Comparison of ENCODE assay signal across 13 cellular contexts in the genomic region with DNA sequence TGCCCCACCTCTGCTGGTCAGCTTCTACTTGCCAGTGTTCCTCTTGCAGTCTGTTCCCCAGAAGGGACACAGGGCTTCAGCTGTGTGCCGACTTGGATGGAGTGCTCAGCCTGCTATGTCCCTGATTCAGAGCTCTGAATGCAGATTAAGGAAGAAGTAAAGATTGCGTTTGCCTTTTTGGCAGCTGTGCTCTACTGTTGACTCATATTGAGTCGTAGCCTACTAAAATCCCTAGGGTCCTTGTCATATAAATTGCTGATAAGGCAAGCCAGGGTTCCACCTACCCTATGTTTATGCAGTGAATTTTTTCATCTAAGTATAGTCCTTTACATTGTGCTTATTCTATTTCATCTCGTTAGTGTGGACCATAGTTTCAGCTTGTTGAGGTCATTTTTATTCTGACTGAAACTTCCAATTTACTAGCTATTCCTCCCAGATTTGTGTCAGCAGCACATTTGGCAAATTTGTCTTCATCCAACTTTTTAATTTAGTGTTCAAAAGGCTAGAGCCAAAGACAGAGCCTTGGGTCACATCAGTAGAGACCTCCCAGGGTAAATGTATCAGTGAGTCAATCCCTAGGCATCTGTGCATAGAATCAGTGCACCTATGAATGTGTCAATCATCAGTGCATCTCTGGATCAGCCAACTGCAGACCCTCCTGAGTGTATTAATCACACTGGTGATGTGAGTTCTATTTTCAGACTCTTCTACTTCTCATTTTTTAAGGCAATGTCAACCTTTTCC. TPM values are rescaled to one million over a fixed set of nuclear protein-coding genes. Genes with fewer than 3 reads are reported as not detected.
DNase-seq lines count a peak whose midpoint lies in the region; ATAC-seq and TF ChIP-seq lines count a peak whose summit lies in the region.
"Had no signal": no experiment of that assay in that cellular context is flagged by ENCODE, and none has a peak within 500 bp of the region (broad histone marks: within the 10 kb centered on the region; RNA-seq: fewer than 3 reads in every experiment).

No MANE protein-coding gene starts in this region.

- intact Hi-C loops in heart left ventricle (cut with DNase I) (no loop called here), tibial artery (cut with DNase I; ENCODE audit: low total_unique reads) (no loop called here)

- peak; percentile 47; the same call in 2 of the 3 replicates for ATAC-seq in SK-N-SH treated with all-trans-retinoic acid at 6 μM for 48 hours
- peak; percentile 18 to 83 (median 70) for ATAC-seq in heart left ventricle
- no peak for ATAC-seq in HG02588 (IDR thresholded peaks at IDR 0.05; ENCODE audit: unreplicated experiment)
- ATAC-seq: A549; activated naive CD8-positive, alpha-beta T cell treated with anti-CD3 and anti-CD28 coated beads, Interleukin-2, amount 50 U/mL, for 24 hours; left colon had no signal

- TF ChIP-seq CTCF in heart left ventricle (IDR thresholded peaks at IDR 0.05) (no peak), tibial artery (IDR thresholded peaks at IDR 0.05) (no peak), suprapubic skin (IDR thresholded peaks at IDR 0.05) (no peak)

- peak overlapping the region; percentile 13 to 76 (median 56) for H3K27ac ChIP-seq in heart left ventricle
- peak overlapping the region; percentile 76 to 81 for H3K27ac ChIP-seq in tibial artery
- H3K27ac ChIP-seq in suprapubic skin: no peak overlapping the region
- H3K27ac ChIP-seq: A549 had no signal

- 17 to 24% (median 18%) methylated on average over 4 of the region's 4 CpGs for WGBS in heart left ventricle, 4 donors
- 44% methylated on average over 4 of the region's 4 CpGs for WGBS in suprapubic skin

- H3K4me3 ChIP-seq in heart left ventricle (no peak overlapping the region), tibial artery (no peak overlapping the region), suprapubic skin (no peak overlapping the region)
- H3K4me3 ChIP-seq: A549 had no signal

- H3K9me3 ChIP-seq in heart left ventricle (peaks cover 0 to 7% (median 0%) of the 10 kb centered on the region in 12 donors), tibial artery (no peaks in the 10 kb centered on the region), suprapubic skin (no peaks in the 10 kb centered on the region)

- H3K36me3 ChIP-seq in heart left ventricle (peaks cover 0 to 4% (median 0%) of the 10 kb centered on the region in 9 donors), tibial artery (no peaks in the 10 kb centered on the region), suprapubic skin (no peaks in the 10 kb centered on the region)

- no peak for TF ChIP-seq EP300 in suprapubic skin (IDR thresholded peaks at IDR 0.05)

- H3K4me1 ChIP-seq in heart left ventricle: peaks cover 4 to 72% (median 49%) of the 10 kb centered on the region in 12 donors
- H3K4me1 ChIP-seq in tibial artery: peaks cover 0 to 90% (median 51%) of the 10 kb centered on the region in 4 donors
- no peaks in the 10 kb centered on the region for H3K4me1 ChIP-seq in suprapubic skin
- H3K4me1 ChIP-seq: A549 had no signal

- DNase-seq in NCI-H1694 (lab: John Stamatoyannopoulos, UW): peak; percentile 21
- DNase-seq in NCI-H1694 treated with DMSO at 0.1 percent for 48 hours (lab: John Stamatoyannopoulos, UW): no peak
- peak in 3 of 5 donors; percentile 41 to 76 (median 65) for DNase-seq in heart left ventricle
- DNase-seq in tibial artery: peak; percentile 74 to 92
- DNase-seq in erythroblast (lab: John Stamatoyannopoulos, UW): no peak
- no peak for DNase-seq in suprapubic skin (ENCODE audit: low spot score in 2 of 2)
- DNase-seq: activated naive CD8-positive, alpha-beta T cell treated with anti-CD3 and anti-CD28 coated beads, Interleukin-2, amount 50 U/mL, for 24 hours; left colon; NCI-H1417 treated with DMSO at 0.1 percent for 48 hours; SIG-M5 had no signal

- TF ChIP-seq POLR2A in heart left ventricle (IDR thresholded peaks at IDR 0.05): no peak
- TF ChIP-seq POLR2A in erythroblast (IDR thresholded peaks at IDR 0.05; ENCODE audit: low read length): no peak
- TF ChIP-seq POLR2A in suprapubic skin (IDR thresholded peaks at IDR 0.05): no peak

- H3K27me3 ChIP-seq in heart left ventricle (no peaks in the 10 kb centered on the region), tibial artery (no peaks in the 10 kb centered on the region), suprapubic skin (no peaks in the 10 kb centered on the region)

TF ChIP-seq in SK-N-SH treated with all-trans-retinoic acid at 6 μM for 48 hours, 23 proteins besides CTCF, POLR2A, EP300 and RAD21:
- TF ChIP-seq SNAI2 (CRISPR knock-in tag; IDR thresholded peaks at IDR 0.05): no peak
- TF ChIP-seq ZNF565 (CRISPR knock-in tag; conservative IDR thresholded peaks at IDR 0.05; ENCODE audit: low read depth): no peak
- no peak for TF ChIP-seq CSDC2 (CRISPR knock-in tag; IDR thresholded peaks at IDR 0.05)
- no peak for TF ChIP-seq ZFP30 (CRISPR knock-in tag; IDR thresholded peaks at IDR 0.05)
- TF ChIP-seq ZC3H10 (CRISPR knock-in tag; IDR thresholded peaks at IDR 0.05): no peak
- TF ChIP-seq, protein P1, sequence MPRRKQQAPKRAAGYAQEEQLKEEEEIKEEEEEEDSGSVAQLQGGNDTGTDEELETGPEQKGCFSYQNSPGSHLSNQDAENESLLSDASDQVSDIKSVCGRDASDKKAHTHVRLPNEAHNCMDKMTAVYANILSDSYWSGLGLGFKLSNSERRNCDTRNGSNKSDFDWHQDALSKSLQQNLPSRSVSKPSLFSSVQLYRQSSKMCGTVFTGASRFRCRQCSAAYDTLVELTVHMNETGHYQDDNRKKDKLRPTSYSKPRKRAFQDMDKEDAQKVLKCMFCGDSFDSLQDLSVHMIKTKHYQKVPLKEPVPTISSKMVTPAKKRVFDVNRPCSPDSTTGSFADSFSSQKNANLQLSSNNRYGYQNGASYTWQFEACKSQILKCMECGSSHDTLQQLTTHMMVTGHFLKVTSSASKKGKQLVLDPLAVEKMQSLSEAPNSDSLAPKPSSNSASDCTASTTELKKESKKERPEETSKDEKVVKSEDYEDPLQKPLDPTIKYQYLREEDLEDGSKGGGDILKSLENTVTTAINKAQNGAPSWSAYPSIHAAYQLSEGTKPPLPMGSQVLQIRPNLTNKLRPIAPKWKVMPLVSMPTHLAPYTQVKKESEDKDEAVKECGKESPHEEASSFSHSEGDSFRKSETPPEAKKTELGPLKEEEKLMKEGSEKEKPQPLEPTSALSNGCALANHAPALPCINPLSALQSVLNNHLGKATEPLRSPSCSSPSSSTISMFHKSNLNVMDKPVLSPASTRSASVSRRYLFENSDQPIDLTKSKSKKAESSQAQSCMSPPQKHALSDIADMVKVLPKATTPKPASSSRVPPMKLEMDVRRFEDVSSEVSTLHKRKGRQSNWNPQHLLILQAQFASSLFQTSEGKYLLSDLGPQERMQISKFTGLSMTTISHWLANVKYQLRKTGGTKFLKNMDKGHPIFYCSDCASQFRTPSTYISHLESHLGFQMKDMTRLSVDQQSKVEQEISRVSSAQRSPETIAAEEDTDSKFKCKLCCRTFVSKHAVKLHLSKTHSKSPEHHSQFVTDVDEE (CRISPR knock-in tag; IDR thresholded peaks at IDR 0.05): no peak
- TF ChIP-seq ZNF70 (CRISPR knock-in tag; IDR thresholded peaks at IDR 0.05): no peak
- TF ChIP-seq, protein P2, sequence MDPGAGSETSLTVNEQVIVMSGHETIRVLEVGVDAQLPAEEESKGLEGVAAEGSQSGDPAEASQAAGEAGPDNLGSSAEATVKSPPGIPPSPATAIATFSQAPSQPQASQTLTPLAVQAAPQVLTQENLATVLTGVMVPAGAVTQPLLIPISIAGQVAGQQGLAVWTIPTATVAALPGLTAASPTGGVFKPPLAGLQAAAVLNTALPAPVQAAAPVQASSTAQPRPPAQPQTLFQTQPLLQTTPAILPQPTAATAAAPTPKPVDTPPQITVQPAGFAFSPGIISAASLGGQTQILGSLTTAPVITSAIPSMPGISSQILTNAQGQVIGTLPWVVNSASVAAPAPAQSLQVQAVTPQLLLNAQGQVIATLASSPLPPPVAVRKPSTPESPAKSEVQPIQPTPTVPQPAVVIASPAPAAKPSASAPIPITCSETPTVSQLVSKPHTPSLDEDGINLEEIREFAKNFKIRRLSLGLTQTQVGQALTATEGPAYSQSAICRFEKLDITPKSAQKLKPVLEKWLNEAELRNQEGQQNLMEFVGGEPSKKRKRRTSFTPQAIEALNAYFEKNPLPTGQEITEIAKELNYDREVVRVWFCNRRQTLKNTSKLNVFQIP (CRISPR knock-in tag; IDR thresholded peaks at IDR 0.05; ENCODE audit: borderline replicate concordance, low read depth): no peak
- TF ChIP-seq, protein P3, sequence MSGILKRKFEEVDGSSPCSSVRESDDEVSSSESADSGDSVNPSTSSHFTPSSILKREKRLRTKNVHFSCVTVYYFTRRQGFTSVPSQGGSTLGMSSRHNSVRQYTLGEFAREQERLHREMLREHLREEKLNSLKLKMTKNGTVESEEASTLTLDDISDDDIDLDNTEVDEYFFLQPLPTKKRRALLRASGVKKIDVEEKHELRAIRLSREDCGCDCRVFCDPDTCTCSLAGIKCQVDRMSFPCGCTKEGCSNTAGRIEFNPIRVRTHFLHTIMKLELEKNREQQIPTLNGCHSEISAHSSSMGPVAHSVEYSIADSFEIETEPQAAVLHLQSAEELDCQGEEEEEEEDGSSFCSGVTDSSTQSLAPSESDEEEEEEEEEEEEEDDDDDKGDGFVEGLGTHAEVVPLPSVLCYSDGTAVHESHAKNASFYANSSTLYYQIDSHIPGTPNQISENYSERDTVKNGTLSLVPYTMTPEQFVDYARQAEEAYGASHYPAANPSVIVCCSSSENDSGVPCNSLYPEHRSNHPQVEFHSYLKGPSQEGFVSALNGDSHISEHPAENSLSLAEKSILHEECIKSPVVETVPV (CRISPR knock-in tag; IDR thresholded peaks at IDR 0.05): no peak

RNA-seq across cellular contexts. Expression of a gene that starts 31.9 kb away (rescaled TPM):
- total RNA-seq in heart left ventricle (100 to 1,000 TPM in 8 of 9 donors, 10 to 100 TPM in 1; 77.6 to 196 (median 165) TPM), suprapubic skin (1 to 10 TPM; 1.4 to 3.7 (median 2.2) TPM)
- polyA plus RNA-seq in heart left ventricle: 10 to 100 TPM; 41.9 to 68.2 TPM
- polyA plus RNA-seq: A549 had no signal

Comparison
In these comparisons a context has a peak if more than half of its experiments do, and no peak if none do; other contexts are left out.
1. DNase-seq: peak in NCI-H1694 (single experiment), heart left ventricle (3 of 5) and tibial artery (2 of 2); none in NCI-H1694 treated with DMSO at 0.1 percent for 48 hours (single experiment), erythroblast (0 of 2) and suprapubic skin (0 of 2).
2. RNA of a gene that starts 31.9 kb away (total RNA-seq): 77.6 to 196 TPM in heart left ventricle; 1.4 to 3.7 TPM in suprapubic skin; every median in the first group is over 10 times any median in the second.